ENCODE assay signal across 8 cellular contexts in genomic region chr7:50359995-50360925, GRCh38. TPM values are rescaled to one million over a fixed set of nuclear protein-coding genes. Genes with fewer than 3 reads are reported as not detected.
DNase-seq lines count a peak whose midpoint lies in the region; ATAC-seq and TF ChIP-seq lines count a peak whose summit lies in the region.

No MANE protein-coding gene starts in this region.

- ATAC-seq in central memory CD8-positive, alpha-beta T cell (replicated peaks; ENCODE audit: extremely low read depth, poor library complexity, severe bottlenecking) = peak; percentile 81
- ATAC-seq in GM18511 (IDR thresholded peaks at IDR 0.05; ENCODE audit: unreplicated experiment) = no peak

- peak overlapping the region; percentile 71 for H3K27ac ChIP-seq in CD8-positive, alpha-beta memory T cell (ENCODE audit: low read depth, low read length)
- no peak overlapping the region for H3K27ac ChIP-seq in osteoblast (ENCODE audit: low read depth, low read length)

- peaks cover 98% of the 10 kb centered on the region for H3K4me1 ChIP-seq in CD8-positive, alpha-beta memory T cell (ENCODE audit: insufficient read depth, low read length)
- H3K4me1 ChIP-seq in osteoblast (ENCODE audit: insufficient read depth, low read length) = no peaks in the 10 kb centered on the region

- H3K27me3 Mint-ChIP-seq in CD8-positive, alpha-beta memory T cell = no peaks in the 10 kb centered on the region
- no peaks in the 10 kb centered on the region for H3K27me3 Mint-ChIP-seq in central memory CD8-positive, alpha-beta T cell
- peaks cover 99% of the 10 kb centered on the region for H3K27me3 Mint-ChIP-seq in Calu3 (ENCODE audit: unreplicated experiment)

- H3K36me3 ChIP-seq in CD8-positive, alpha-beta memory T cell (ENCODE audit: insufficient read depth, low read length) = peaks cover 31% of the 10 kb centered on the region
- H3K36me3 ChIP-seq in osteoblast (ENCODE audit: insufficient read depth, low read length) = no peaks in the 10 kb centered on the region

- peak overlapping the region; percentile 60 to 85 (median 76) for H3K4me3 Mint-ChIP-seq in CD8-positive, alpha-beta memory T cell
- peak overlapping the region; percentile 67 for H3K4me3 Mint-ChIP-seq in central memory CD8-positive, alpha-beta T cell
- H3K4me3 Mint-ChIP-seq in Calu3 (ENCODE audit: low read depth, unreplicated experiment) = no peak overlapping the region

- CTCF ChIA-PET in CD8-positive, alpha-beta memory T cell (lab: Charles Lee) = interaction anchor here (0.9 to 40.0 kb wide), 12 partner anchors 7 to 154 kb away, joined by 3 to 815 read pairs (median 14); partner anchors contain the start of gene IKZF1
- CTCF ChIA-PET in Calu3 (lab: Charles Lee) = no interaction called here

- POLR2A ChIA-PET in CD8-positive, alpha-beta memory T cell (lab: Charles Lee) = interaction anchor here (0.8 to 12.0 kb wide), 14 partner anchors 8 to 267 kb away, joined by 3 to 136 read pairs (median 5); partner anchors contain the start of genes IKZF1 and ZPBP

- H4K20me1 ChIP-seq in osteoblast (ENCODE audit: insufficient read depth, low read length) = no peaks in the 10 kb centered on the region

- no peak for TF ChIP-seq CTCF in osteoblast (IDR thresholded peaks at IDR 0.05; ENCODE audit: extremely low read depth, low read depth, low read length)
- TF ChIP-seq CTCF in Calu3 (IDR thresholded peaks at IDR 0.05; ENCODE audit: unreplicated experiment) = no peak

- H3K4me2 ChIP-seq in osteoblast (ENCODE audit: insufficient read depth, low read length) = no peak overlapping the region

- no peaks in the 10 kb centered on the region for H3K9me3 Mint-ChIP-seq in CD8-positive, alpha-beta memory T cell
- peaks cover 5% of the 10 kb centered on the region for H3K9me3 Mint-ChIP-seq in central memory CD8-positive, alpha-beta T cell
- no peaks in the 10 kb centered on the region for H3K9me3 Mint-ChIP-seq in Calu3 (ENCODE audit: low read depth, unreplicated experiment)

- intact Hi-C loops in Calu3 (cut with micrococcal nuclease; ENCODE audit: unreplicated experiment) = no loop called here

- no peaks in the 10 kb centered on the region for H3K79me2 ChIP-seq in osteoblast (ENCODE audit: insufficient read depth, low read length)

- DNase-seq in CD8-positive, alpha-beta memory T cell = peak; percentile 72 to 91 (median 87)
- peak; percentile 89 for DNase-seq in activated CD4-positive, alpha-beta T cell treated with anti-CD3 and anti-CD28 coated beads for 48 hours
- peak; percentile 63 to 80 for DNase-seq in central memory CD8-positive, alpha-beta T cell (ENCODE audit: low spot score in 2 of 2)
- DNase-seq in stimulated activated CD4-positive, alpha-beta T cell treated with anti-CD3 and anti-CD28 coated beads, Interleukin-15, amount 100 ng/mL, for 1 hour (ENCODE audit: low read depth in 1 of 2, low spot score in 1 of 2) = peak; percentile 63 to 66
- no peak for DNase-seq in osteoblast (ENCODE audit: insufficient read length, low spot score, missing footprints)
- DNase-seq in DMS53 (lab: John Stamatoyannopoulos, UW) = no peak
- DNase-seq in Calu3 = no peak

- peaks cover 15 to 87% (median 46%) of the 10 kb centered on the region in 3 donors for H3K36me3 Mint-ChIP-seq in CD8-positive, alpha-beta memory T cell
- H3K36me3 Mint-ChIP-seq in central memory CD8-positive, alpha-beta T cell (ENCODE audit: insufficient read depth) = peaks cover 70% of the 10 kb centered on the region
- H3K36me3 Mint-ChIP-seq in Calu3 (ENCODE audit: insufficient read depth, unreplicated experiment) = no peaks in the 10 kb centered on the region

- no peak overlapping the region for H2AFZ ChIP-seq in osteoblast (ENCODE audit: low read length)

- H3K4me3 ChIP-seq in CD8-positive, alpha-beta memory T cell (ENCODE audit: low read length) = peak overlapping the region; percentile 14
- no peak overlapping the region for H3K4me3 ChIP-seq in osteoblast (ENCODE audit: insufficient read depth, low read length)

- no peaks in the 10 kb centered on the region for H3K27me3 ChIP-seq in CD8-positive, alpha-beta memory T cell (ENCODE audit: insufficient read depth, low read length, poor library complexity, severe bottlenecking)
- no peaks in the 10 kb centered on the region for H3K27me3 ChIP-seq in osteoblast (ENCODE audit: insufficient read depth, low read length)

- H3K9me3 ChIP-seq in CD8-positive, alpha-beta memory T cell (ENCODE audit: low read length) = no peaks in the 10 kb centered on the region
- no peaks in the 10 kb centered on the region for H3K9me3 ChIP-seq in osteoblast (ENCODE audit: low read depth, low read length)

- peak overlapping the region in 7 of 8 donors; percentile 97 to 100 (median 100) for H3K27ac Mint-ChIP-seq in CD8-positive, alpha-beta memory T cell
- H3K27ac Mint-ChIP-seq in central memory CD8-positive, alpha-beta T cell (ENCODE audit: low read depth) = peak overlapping the region; percentile 100
- no peak overlapping the region for H3K27ac Mint-ChIP-seq in Calu3 (ENCODE audit: unreplicated experiment)

- H3K4me1 Mint-ChIP-seq in CD8-positive, alpha-beta memory T cell = peaks cover 93 to 99% (median 98%) of the 10 kb centered on the region in 3 donors
- peaks cover 94% of the 10 kb centered on the region for H3K4me1 Mint-ChIP-seq in central memory CD8-positive, alpha-beta T cell
- H3K4me1 Mint-ChIP-seq in Calu3 (ENCODE audit: low read depth, unreplicated experiment) = no peaks in the 10 kb centered on the region

- no TSS peak for BruUV-seq in Calu3 (replicated peaks; lab: Mats Ljungman, UMichigan)

RNA-seq across cellular contexts. Expression of gene IKZF1, which starts 55.7 kb away (rescaled TPM):
- total RNA-seq in CD8-positive, alpha-beta memory T cell = 100 to 1,000 TPM; 225 to 226 TPM
- polyA plus RNA-seq in CD8-positive, alpha-beta memory T cell = 238 TPM
- total RNA-seq in osteoblast (under 0.01 TPM in 1 of 2 replicates, not detected in the other), Calu3 (2022) (0.24 and 0.28 TPM in 2 replicates)

Comparison
In these comparisons a context has a peak if more than half of its experiments do, and no peak if none do; other contexts are left out.
1. DNase-seq: peak in CD8-positive, alpha-beta memory T cell (5 of 5), activated CD4-positive, alpha-beta T cell treated with anti-CD3 and anti-CD28 coated beads for 48 hours (single experiment), central memory CD8-positive, alpha-beta T cell (2 of 2) and stimulated activated CD4-positive, alpha-beta T cell treated with anti-CD3 and anti-CD28 coated beads, Interleukin-15, amount 100 ng/mL, for 1 hour (2 of 2); none in osteoblast (single experiment), DMS53 (single experiment) and Calu3 (single experiment).
2. RNA of gene IKZF1, which starts 55.7 kb away (total RNA-seq): 225 to 226 TPM in CD8-positive, alpha-beta memory T cell; 0.24 to 0.28 TPM in Calu3 and under 0.01 TPM in osteoblast; every median in the first group is over 100 times any median in the second.